ENCODE assay signal across 2 cellular contexts in genomic region chr21:45170987-45171386, GRCh38.
TF ChIP-seq lines count a peak whose summit lies in the region.

No MANE protein-coding gene starts in this region.

TF ChIP-seq in IMR-90, 13 proteins besides CTCF, POLR2A, EP300 and RAD21:
- TF ChIP-seq USF2 (IDR thresholded peaks at IDR 0.05; ENCODE audit: low read depth, low read length) (no peak), FOS (IDR thresholded peaks at IDR 0.05; ENCODE audit: low read depth, low read length) (no peak), BHLHE40 (IDR thresholded peaks at IDR 0.05; ENCODE audit: low read depth, low read length) (no peak), NFE2L2 (IDR thresholded peaks at IDR 0.05; ENCODE audit: low read depth, low read length) (no peak), MAFK (IDR thresholded peaks at IDR 0.05; ENCODE audit: low read depth, low read length) (no peak), MAZ (IDR thresholded peaks at IDR 0.05; ENCODE audit: borderline replicate concordance, low read depth, low read length) (no peak), RFX5 (IDR thresholded peaks at IDR 0.05; ENCODE audit: low read depth, low read length) (no peak), SMC3 (IDR thresholded peaks at IDR 0.05; ENCODE audit: low read depth, low read length) (no peak), CEBPB (IDR thresholded peaks at IDR 0.05; ENCODE audit: low read depth, low read length) (no peak), MXI1 (IDR thresholded peaks at IDR 0.05; ENCODE audit: borderline replicate concordance, low read depth, low read length) (no peak), CHD1 (IDR thresholded peaks at IDR 0.05; ENCODE audit: low read depth, low read length) (no peak), RCOR1 (IDR thresholded peaks at IDR 0.05; ENCODE audit: insufficient replicate concordance, low read length) (no peak)
- TF ChIP-seq, protein P1, sequence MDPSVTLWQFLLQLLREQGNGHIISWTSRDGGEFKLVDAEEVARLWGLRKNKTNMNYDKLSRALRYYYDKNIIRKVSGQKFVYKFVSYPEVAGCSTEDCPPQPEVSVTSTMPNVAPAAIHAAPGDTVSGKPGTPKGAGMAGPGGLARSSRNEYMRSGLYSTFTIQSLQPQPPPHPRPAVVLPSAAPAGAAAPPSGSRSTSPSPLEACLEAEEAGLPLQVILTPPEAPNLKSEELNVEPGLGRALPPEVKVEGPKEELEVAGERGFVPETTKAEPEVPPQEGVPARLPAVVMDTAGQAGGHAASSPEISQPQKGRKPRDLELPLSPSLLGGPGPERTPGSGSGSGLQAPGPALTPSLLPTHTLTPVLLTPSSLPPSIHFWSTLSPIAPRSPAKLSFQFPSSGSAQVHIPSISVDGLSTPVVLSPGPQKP (IDR thresholded peaks at IDR 0.05; ENCODE audit: borderline replicate concordance, low read depth, low read length), result no peak

TF ChIP-seq in H1, 55 proteins besides CTCF, POLR2A, EP300 and RAD21:
- TF ChIP-seq SIN3A (conservative IDR thresholded peaks at IDR 0.05 in 1 of 2, IDR thresholded peaks at IDR 0.05 in 1 of 2; ENCODE audit: low read depth in 1 of 2, low read length in 2 of 2), result no peak
